30 cellular contexts compared by ENCODE assay signal in the genomic region with DNA sequence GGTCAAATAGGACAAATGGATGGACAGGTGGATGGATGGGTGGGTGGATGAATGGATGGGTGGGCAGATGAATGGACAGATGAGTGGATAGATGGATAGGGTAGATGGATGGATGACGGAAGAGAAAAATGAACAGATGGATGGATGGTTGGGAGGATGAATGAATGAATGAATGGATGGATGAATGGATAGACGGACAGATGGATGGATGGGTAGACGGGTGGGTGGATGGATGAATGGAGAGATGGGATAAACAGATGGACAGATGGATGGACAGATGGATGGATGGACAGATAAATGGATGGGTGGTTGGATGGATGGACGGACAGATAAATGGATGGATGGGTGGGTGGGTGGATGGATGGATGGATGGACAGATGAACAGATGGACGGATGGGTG.
"Had no signal": no experiment of that assay in that cellular context is flagged by ENCODE, and none has a peak within 500 bp of the region (broad histone marks: within the 10 kb centered on the region; RNA-seq: fewer than 3 reads in every experiment).

No MANE protein-coding gene starts in this region.

- H3K4me1 Mint-ChIP-seq: activated B cell treated with CpG ODN at 0.5 μM for 24 hours; activated naive CD8-positive, alpha-beta T cell treated with anti-CD3 and anti-CD28 coated beads, Interleukin-2, amount 10 ng/mL, durations not matched to agents 7 days and 5 days; activated T-helper 17 cell treated with anti-CD3 and anti-CD28 coated beads, Interleukin-2, amount 50 U/mL, for 72 hours; brain; central memory CD8-positive, alpha-beta T cell; T-helper 17 cell had no signal

- H3K4me1 ChIP-seq: breast epithelium, gastrocnemius medialis had no signal

- H3K36me3 ChIP-seq: ascending aorta, breast epithelium, gastrocnemius medialis, WERI-Rb-1 had no signal

- H3K9me3 ChIP-seq: ascending aorta, breast epithelium, gastrocnemius medialis had no signal

- ATAC-seq: activated CD4-positive, CD25-positive, alpha-beta regulatory T cell treated with anti-CD3 and anti-CD28 coated beads, Interleukin-2, amount 50 U/mL, for 24 hours; activated CD8-positive, alpha-beta T cell treated with anti-CD3 and anti-CD28 coated beads for 36 hours; activated naive CD4-positive, alpha-beta T cell treated with anti-CD3 and anti-CD28 coated beads, Interleukin-2, amount 50 U/mL, for 72 hours; activated T-cell treated with anti-CD3 and anti-CD28 coated beads, Interleukin-2, amount 50 U/mL, for 4 hours; activated T-helper 17 cell treated with anti-CD3 and anti-CD28 coated beads, Interleukin-2, amount 50 U/mL, for 72 hours; esophagus mucosa; gastrocnemius medialis; T-helper 17 cell had no signal

- H3K27me3 Mint-ChIP-seq: activated CD8-positive, alpha-beta T cell treated with anti-CD3 and anti-CD28 coated beads for 36 hours; activated naive CD8-positive, alpha-beta T cell treated with anti-CD3 and anti-CD28 coated beads, Interleukin-2, amount 10 ng/mL, durations not matched to agents 7 days and 5 days; central memory CD8-positive, alpha-beta T cell; T-helper 17 cell had no signal

- H3K9me3 Mint-ChIP-seq: activated B cell treated with CpG ODN at 0.5 μM for 24 hours; activated CD8-positive, alpha-beta T cell treated with anti-CD3 and anti-CD28 coated beads for 36 hours; activated naive CD8-positive, alpha-beta T cell treated with anti-CD3 and anti-CD28 coated beads, Interleukin-2, amount 10 ng/mL, durations not matched to agents 7 days and 5 days; activated T-cell treated with anti-CD3 and anti-CD28 coated beads, Interleukin-2, amount 50 U/mL, for 4 hours; endodermal cell had no signal

- H3K4me3 ChIP-seq: ascending aorta, breast epithelium, coronary artery, dorsolateral prefrontal cortex, gastrocnemius medialis had no signal

- H3K27ac ChIP-seq: ascending aorta, breast epithelium, coronary artery, gastrocnemius medialis, WERI-Rb-1 had no signal

- H3K27me3 ChIP-seq: ascending aorta, dorsolateral prefrontal cortex, gastrocnemius medialis had no signal

- H3K4me3 Mint-ChIP-seq: activated B cell treated with CpG ODN at 0.5 μM for 24 hours; activated CD8-positive, alpha-beta T cell treated with anti-CD3 and anti-CD28 coated beads for 36 hours; activated naive CD4-positive, alpha-beta T cell treated with anti-CD3 and anti-CD28 coated beads for 36 hours; activated naive CD8-positive, alpha-beta T cell treated with anti-CD3 and anti-CD28 coated beads, Interleukin-2, amount 10 ng/mL, durations not matched to agents 7 days and 5 days; activated T-cell treated with anti-CD3 and anti-CD28 coated beads, Interleukin-2, amount 50 U/mL, for 4 hours; activated T-helper 17 cell treated with anti-CD3 and anti-CD28 coated beads, Interleukin-2, amount 50 U/mL, for 72 hours; brain; central memory CD8-positive, alpha-beta T cell; dendritic cell treated with granulocyte-macrophage colony-stimulating factor and Interleukin-4, amounts not matched to agents 40 ng/mL and 50 ng/mL, for 4 days; endodermal cell; T-helper 17 cell; T-helper 2 cell treated with Interferon-gamma antibody and Interleukin-4, amounts not matched to agents 5 μg/mL and 100 μg/mL, for 36 hours had no signal

- H3K36me3 Mint-ChIP-seq: activated naive CD4-positive, alpha-beta T cell treated with anti-CD3 and anti-CD28 coated beads, Interleukin-2, amount 50 U/mL, for 72 hours; activated naive CD8-positive, alpha-beta T cell treated with anti-CD3 and anti-CD28 coated beads, Interleukin-2, amount 10 ng/mL, durations not matched to agents 7 days and 5 days; brain had no signal

- DNase-seq: activated B cell treated with CpG ODN at 0.5 μM for 24 hours; activated CD4-positive, alpha-beta T cell treated with anti-CD3 and anti-CD28 coated beads for 48 hours; activated CD4-positive, alpha-beta T cell treated with anti-CD3 and anti-CD28 coated beads, Interleukin-2, amount 50 U/mL, for 1 hour; activated CD4-positive, alpha-beta T cell treated with anti-CD3 and anti-CD28 coated beads, Interleukin-2, amount 50 U/mL, for 48 hours; activated CD8-positive, alpha-beta memory T cell treated with anti-CD3 and anti-CD28 coated beads for 24 hours; activated CD8-positive, alpha-beta T cell treated with anti-CD3 and anti-CD28 coated beads for 36 hours; activated effector memory CD4-positive, alpha-beta T cell treated with Interleukin-2 at 50 U/mL for 16 hours; activated naive CD4-positive, alpha-beta T cell treated with anti-CD3 and anti-CD28 coated beads for 36 hours; activated naive CD8-positive, alpha-beta T cell treated with anti-CD3 and anti-CD28 coated beads, Interleukin-2, amount 10 ng/mL, durations not matched to agents 7 days and 5 days; activated T-cell treated with anti-CD3 and anti-CD28 coated beads, Interleukin-2, amount 50 U/mL, for 4 hours; dorsolateral prefrontal cortex; effector memory CD4-positive, alpha-beta T cell; endodermal cell; foreskin fibroblast; gastrocnemius medialis; T-helper 1 cell; T-helper 17 cell; T1000; WERI-Rb-1 had no signal

- H3K27ac Mint-ChIP-seq: activated B cell treated with CpG ODN at 0.5 μM for 24 hours; activated CD8-positive, alpha-beta T cell treated with anti-CD3 and anti-CD28 coated beads for 36 hours; activated naive CD4-positive, alpha-beta T cell treated with anti-CD3 and anti-CD28 coated beads for 36 hours; activated naive CD4-positive, alpha-beta T cell treated with anti-CD3 and anti-CD28 coated beads, Interleukin-2, amount 50 U/mL, for 72 hours; activated naive CD8-positive, alpha-beta T cell treated with anti-CD3 and anti-CD28 coated beads, Interleukin-2, amount 10 ng/mL, durations not matched to agents 7 days and 5 days; activated T-helper 17 cell treated with anti-CD3 and anti-CD28 coated beads, Interleukin-2, amount 50 U/mL, for 72 hours; brain; dendritic cell treated with granulocyte-macrophage colony-stimulating factor and Interleukin-4, amounts not matched to agents 40 ng/mL and 50 ng/mL, for 4 days; endodermal cell; T-helper 17 cell; T-helper 2 cell treated with Interferon-gamma antibody and Interleukin-4, amounts not matched to agents 5 μg/mL and 100 μg/mL, for 36 hours had no signal
